7 cellular contexts compared by ENCODE assay signal in the genomic region with DNA sequence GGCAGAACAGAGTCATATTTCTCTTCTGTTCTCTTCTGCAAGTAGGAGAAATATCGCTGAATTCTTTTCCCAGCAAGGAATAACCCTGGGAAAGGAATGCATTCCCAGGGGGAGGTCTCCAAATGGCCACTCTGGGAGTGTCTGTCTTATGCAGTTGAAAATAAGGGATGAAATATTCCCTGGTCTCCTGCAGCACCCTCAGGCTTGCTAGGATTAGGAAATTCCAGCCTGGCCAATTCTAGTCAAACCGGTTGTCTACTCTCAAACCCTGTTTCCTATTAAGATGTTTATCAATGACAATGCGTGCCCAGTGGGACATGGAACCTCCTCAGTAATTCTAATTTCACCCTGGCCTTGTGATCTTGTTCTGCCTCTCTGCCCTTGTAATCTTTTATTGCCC.
A peak's percentile ranks its signal among the peaks of the same experiment; 100 is the strongest.
DNase-seq lines count a peak whose midpoint lies in the region; TF ChIP-seq lines count a peak whose summit lies in the region.
"Not testable (repeated sequence)": the region's sequence is repeated elsewhere in the genome, so short reads cannot be mapped to it uniquely, and the experiment has no call there.

No MANE protein-coding gene starts in this region.

- not testable (repeated sequence) for H3K4me1 Mint-ChIP-seq in H9; MCF 10A (ENCODE audit: insufficient read depth, unreplicated experiment)

- not testable (repeated sequence) for H4K91ac ChIP-seq in H9 (ENCODE audit: insufficient read length, low read depth, low read length)

- H3K36me3 ChIP-seq in mesendoderm (ENCODE audit: control insufficient read depth, insufficient read depth, low read length): not testable (repeated sequence)

- not testable (repeated sequence) for H3K23ac ChIP-seq in H9 (ENCODE audit: insufficient read length, low read depth, low read length); mesendoderm (ENCODE audit: low read length)

- H3K27me3 ChIP-seq in H9 (ENCODE audit: insufficient read depth, low read length); mesendoderm (ENCODE audit: insufficient read depth, low read length, poor library complexity): not testable (repeated sequence)

- not testable (repeated sequence) for H2BK120ac ChIP-seq in H9 (ENCODE audit: low read depth, low read length, poor library complexity, severe bottlenecking); mesendoderm (ENCODE audit: low read depth, low read length)

- H2AK5ac ChIP-seq in H9 (ENCODE audit: insufficient read length, low read length); mesendoderm (ENCODE audit: low read length): not testable (repeated sequence)

- POLR2A ChIA-PET in MCF 10A (lab: Yijun Ruan, JAX): not testable (repeated sequence)

- not testable (repeated sequence) for H3T11ph ChIP-seq in H9 (ENCODE audit: low read length)

- intact Hi-C loops in MCF 10A (cut with micrococcal nuclease): not testable (repeated sequence)

- not testable (repeated sequence) for H3K56ac ChIP-seq in H9 (ENCODE audit: insufficient read length, low read depth, low read length); mesendoderm (ENCODE audit: low read length)

- H3K9me3 ChIP-seq in H9 (ENCODE audit: control insufficient read depth, low read depth, low read length): not testable (repeated sequence)

- H3K27ac Mint-ChIP-seq in H9: peak overlapping the region in 1 of 3 experiments; percentile 77; a peak in 2 of 7 replicates
- H3K27ac Mint-ChIP-seq in MCF 10A (ENCODE audit: low read depth, unreplicated experiment): not testable (repeated sequence)

- peaks cover 22 to 41% (median 24%) of the 10 kb centered on the region in 3 experiments for H3K36me3 Mint-ChIP-seq in H9 (ENCODE audit: insufficient read depth in 1 of 3, low read depth in 3 of 3)
- not testable (repeated sequence) for H3K36me3 Mint-ChIP-seq in MCF 10A (ENCODE audit: insufficient read depth, unreplicated experiment)

- H3K9me3 Mint-ChIP-seq in H9 (peaks cover 36 to 37% of the 10 kb centered on the region in 2 experiments), MCF 10A (ENCODE audit: unreplicated experiment) (peaks cover 31% of the 10 kb centered on the region)

- H2AFZ ChIP-seq in H9 (ENCODE audit: low read length): not testable (repeated sequence)

- H3K4me3 Mint-ChIP-seq in H9; MCF 10A (ENCODE audit: unreplicated experiment): not testable (repeated sequence)

- not testable (repeated sequence) for H4K5ac ChIP-seq in H9 (ENCODE audit: insufficient read length, low read depth, low read length); mesendoderm (ENCODE audit: low read length)

- no CpG with 5 or more reads among the region's 3 CpGs for WGBS in H9 (ENCODE audit: extremely low coverage, insufficient read length, low lambda C conversion rate)
- no CpG with 5 or more reads among the region's 3 CpGs for WGBS in mesendoderm (ENCODE audit: extremely low coverage, insufficient coverage, low lambda C conversion rate)

- not testable (repeated sequence) for H2BK20ac ChIP-seq in H9 (ENCODE audit: low read depth, low read length, poor library complexity, severe bottlenecking)

- not testable (repeated sequence) for H4K20me1 ChIP-seq in H9 (ENCODE audit: control insufficient read depth, insufficient read depth, insufficient read length)

- not testable (repeated sequence) for TF ChIP-seq CTCF in H9 (conservative IDR thresholded peaks at IDR 0.05); MCF 10A (IDR thresholded peaks at IDR 0.05; ENCODE audit: unreplicated experiment)

- DNase-seq in DMS53 treated with DMSO at 0.1 percent for 48 hours (lab: John Stamatoyannopoulos, UW; ENCODE audit: unreplicated experiment) (peak; percentile 36), H9 (peak; percentile 37), NCI-H69 (lab: John Stamatoyannopoulos, UW) (peak; percentile 19), RKO (ENCODE audit: low spot score) (peak; percentile 5), MCF 10A (ENCODE audit: unreplicated experiment) (peak; percentile 4), iPS DF 19.7 (ENCODE audit: low read depth, low spot score) (peak; percentile 38), mesendoderm (peak; percentile 58)

- not testable (repeated sequence) for H3K18ac ChIP-seq in H9 (ENCODE audit: insufficient read length, low read depth, low read length); mesendoderm (ENCODE audit: low read length)

- H3K27ac ChIP-seq in H9 (ENCODE audit: insufficient read length, low read depth, low read length); mesendoderm (ENCODE audit: low read depth, low read length): not testable (repeated sequence)

- not testable (repeated sequence) for H3K9ac ChIP-seq in H9 (ENCODE audit: extremely low read depth, insufficient read length, low read length); mesendoderm (ENCODE audit: low read length)

- not testable (repeated sequence) for H3K23me2 ChIP-seq in H9 (ENCODE audit: insufficient read length, low read depth, low read length, poor library complexity, severe bottlenecking)

- CTCF ChIA-PET in MCF 10A (lab: Yijun Ruan, JAX): not testable (repeated sequence)

- H3K4me2 ChIP-seq in H9 (ENCODE audit: insufficient read depth, insufficient read length, low read length); mesendoderm (ENCODE audit: low read length): not testable (repeated sequence)

- H3K4me3 ChIP-seq in mesendoderm (ENCODE audit: low read length): not testable (repeated sequence)

- H3K79me1 ChIP-seq in H9 (ENCODE audit: insufficient read depth, low read depth, low read length, poor library complexity, severe bottlenecking); mesendoderm (ENCODE audit: low read length): not testable (repeated sequence)

- H3K27me3 Mint-ChIP-seq in H9 (ENCODE audit: low read depth); MCF 10A (ENCODE audit: insufficient read depth, unreplicated experiment): not testable (repeated sequence)

- H3K4me1 ChIP-seq in H9 (ENCODE audit: insufficient read depth, low read length); mesendoderm (ENCODE audit: control insufficient read depth, low read depth, low read length): not testable (repeated sequence)

- H2BK12ac ChIP-seq in H9 (ENCODE audit: insufficient read length, low read depth, low read length): not testable (repeated sequence)

- H2BK15ac ChIP-seq in H9 (ENCODE audit: low read depth, low read length); mesendoderm (replicated peaks; ENCODE audit: low read depth): not testable (repeated sequence)

- H2BK5ac ChIP-seq in H9 (ENCODE audit: insufficient read length, low read length); mesendoderm (ENCODE audit: low read length): not testable (repeated sequence)

- not testable (repeated sequence) for H3K4ac ChIP-seq in H9 (ENCODE audit: low read depth, low read length); mesendoderm (ENCODE audit: low read depth, low read length)

- H3K14ac ChIP-seq in H9 (ENCODE audit: insufficient read depth, low read length): not testable (repeated sequence)

- not testable (repeated sequence) for BruUV-seq in MCF 10A (replicated peaks; lab: Mats Ljungman, UMichigan)

- not testable (repeated sequence) for H4K8ac ChIP-seq in H9 (replicated peaks; ENCODE audit: insufficient read length, low read depth, low read length); mesendoderm (ENCODE audit: low read depth, low read length)

- H3K79me2 ChIP-seq in H9 (ENCODE audit: insufficient read depth, low read length); mesendoderm (ENCODE audit: control insufficient read depth, insufficient read depth, low read length): not testable (repeated sequence)

Comparison
In these comparisons a context has a peak if more than half of its experiments do, and no peak if none do; other contexts are left out.
1. DNase-seq: peak in every context shown above with its lines; median percentile 58 in mesendoderm; 38 in iPS DF 19.7; 37 in H9; 36 in DMS53 treated with DMSO at 0.1 percent for 48 hours; 19 in NCI-H69; 5 in RKO; 4 in MCF 10A.